In the genomic region with DNA sequence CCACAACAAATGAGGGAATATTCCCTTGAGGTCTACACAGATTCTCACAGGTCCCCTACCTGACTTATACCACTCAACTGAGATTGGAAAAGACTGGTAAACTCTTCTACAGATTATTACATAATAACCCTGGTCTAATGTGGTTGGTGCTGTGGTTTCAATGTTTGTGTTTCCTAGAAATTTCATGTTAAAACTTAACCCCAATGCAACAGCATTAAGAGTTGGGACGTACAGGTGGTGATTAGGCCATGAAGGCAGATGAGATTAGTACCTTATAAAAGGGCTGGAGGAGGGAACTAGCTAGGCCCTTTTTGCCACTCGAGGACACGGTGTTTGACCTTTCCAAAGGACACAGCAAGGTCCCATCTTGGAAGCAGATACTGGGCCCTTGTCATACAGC, we compare ENCODE assay signal across 35 cellular contexts.
"Had no signal": no experiment of that assay in that cellular context is flagged by ENCODE, and none has a peak within 500 bp of the region (broad histone marks: within the 10 kb centered on the region; RNA-seq: fewer than 3 reads in every experiment).

No MANE protein-coding gene starts in this region.

- H3K27me3 ChIP-seq: MG63 had no signal

- H3K36me3 ChIP-seq: MG63 had no signal

- H3K9me3 ChIP-seq: MG63 had no signal

- DNase-seq: Karpas-422, Kasumi-1, MG63, MM.1S, MV-4-11, NCI-H1048, NCI-H1092, NCI-H1092 treated with DMSO at 0.1 percent for 48 hours, NCI-H1105, NCI-H1105 treated with DMSO at 0.1 percent for 48 hours, NCI-H1417, NCI-H1417 treated with DMSO at 0.1 percent for 48 hours, NCI-H1436, NCI-H1436 treated with DMSO at 0.1 percent for 48 hours, NCI-H146, NCI-H1694, NCI-H1694 treated with DMSO at 0.1 percent for 48 hours, NCI-H187, NCI-H187 treated with DMSO at 0.1 percent for 48 hours, NCI-H1930, NCI-H2029, NCI-H2029 treated with DMSO at 0.1 percent for 48 hours, NCI-H2081, NCI-H2081 treated with DMSO at 0.1 percent for 48 hours, NCI-H2107, NCI-H2171, NCI-H2171 treated with DMSO at 0.1 percent for 48 hours, NCI-H2227 treated with DMSO at 0.1 percent for 48 hours, NCI-H226, NCI-H345, NCI-H446, NCI-H446 treated with DMSO at 0.1 percent for 48 hours, NCI-H510A, NCI-H510A treated with DMSO at 0.1 percent for 48 hours, NCI-H524 had no signal

- H3K4me3 ChIP-seq: MG63 had no signal
